Comparison of ENCODE assay signal across 11 cellular contexts in the genomic region with DNA sequence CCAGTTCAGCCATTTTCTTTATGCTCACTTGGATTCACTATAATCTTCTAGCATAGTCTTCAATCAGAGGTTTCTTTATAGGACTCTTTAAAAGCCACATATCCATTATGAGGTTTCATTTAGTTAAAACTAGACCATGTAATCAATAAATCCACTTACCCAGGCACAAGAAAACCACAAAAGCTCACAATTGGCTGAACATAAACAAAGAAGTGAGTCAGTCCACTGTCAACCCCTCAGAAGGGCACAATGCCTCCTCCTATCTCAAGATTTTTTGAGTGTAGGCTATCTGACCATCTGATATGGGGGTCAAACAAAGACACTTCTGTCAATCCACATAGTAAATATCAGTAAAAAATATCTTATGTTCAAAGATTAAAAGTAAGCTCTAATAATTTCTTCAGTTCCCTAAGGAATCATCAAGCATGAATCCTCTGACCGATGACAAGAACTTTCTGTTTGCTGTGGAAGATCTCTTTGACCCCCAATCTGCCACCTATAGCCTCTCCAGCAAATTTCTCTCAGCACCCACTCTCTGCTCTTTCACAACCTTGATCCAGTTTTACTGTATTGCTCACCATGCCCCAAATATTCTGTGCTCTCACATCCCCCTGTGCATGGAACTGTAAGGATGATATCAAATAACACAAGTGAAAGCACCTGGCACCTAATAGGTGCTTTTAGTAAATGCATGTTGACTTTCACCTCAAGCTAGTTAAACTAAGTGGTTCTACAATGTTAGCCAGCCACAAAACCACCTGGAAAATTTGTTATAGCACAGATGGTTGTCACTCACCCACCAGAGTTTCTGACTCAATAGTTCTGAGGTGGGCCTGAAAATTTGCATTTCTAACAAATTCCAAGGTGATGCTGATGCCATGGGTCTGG. TPM values are rescaled to one million over a fixed set of nuclear protein-coding genes. Genes with fewer than 3 reads are reported as not detected.
A peak's percentile ranks its signal among the peaks of the same experiment; 100 is the strongest.
DNase-seq lines count a peak whose midpoint lies in the region; ATAC-seq and TF ChIP-seq lines count a peak whose summit lies in the region.
"Had no signal": no experiment of that assay in that cellular context is flagged by ENCODE, and none has a peak within 500 bp of the region (broad histone marks: within the 10 kb centered on the region; RNA-seq: fewer than 3 reads in every experiment).

No MANE protein-coding gene starts in this region.

- BruUV-seq in PC-3 (replicated peaks; lab: Mats Ljungman, UMichigan) = no TSS peak

- H3K27me3 ChIP-seq in KMS-11 (ENCODE audit: insufficient read depth, low read depth) = peaks cover 13% of the 10 kb centered on the region; the same call in 1 of the 2 replicates
- H3K27me3 ChIP-seq in PC-3 (ENCODE audit: low read length) = no peaks in the 10 kb centered on the region
- H3K27me3 ChIP-seq: esophagus muscularis mucosa had no signal

- H4K20me1 ChIP-seq in KMS-11 (ENCODE audit: insufficient read depth) (no peaks in the 10 kb centered on the region), PC-3 (ENCODE audit: low read length) (no peaks in the 10 kb centered on the region)

- H2AFZ ChIP-seq in KMS-11 (ENCODE audit: low read depth) (no peak overlapping the region), PC-3 (ENCODE audit: low read length) (no peak overlapping the region)

- intact Hi-C loops in PC-3 (cut with micrococcal nuclease) = no loop called here

- no peaks in the 10 kb centered on the region for H3F3A ChIP-seq in PC-3 (ENCODE audit: low read length, unreplicated experiment)

- no peak overlapping the region for H3K9ac ChIP-seq in KMS-11
- H3K9ac ChIP-seq in PC-3 (ENCODE audit: low read length) = no peak overlapping the region

- DNase-seq in PC-3 (peak; percentile 49), kidney tubule cell (ENCODE audit: low spot score) (peak; percentile 49)
- DNase-seq in stimulated activated CD4-positive, alpha-beta T cell treated with anti-CD3 and anti-CD28 coated beads, Interleukin-15, amount 100 ng/mL, for 24 hours = no peak
- no peak for DNase-seq in activated CD4-positive, alpha-beta T cell treated with anti-CD3 and anti-CD28 coated beads, Interleukin-2, amount 50 U/mL, for 1 hour
- DNase-seq: islet precursor cell, KG1 had no signal

- TF ChIP-seq CTCF in KMS-11 (conservative IDR thresholded peaks at IDR 0.05; ENCODE audit: low read depth, low read length) (no peak), PC-3 (conservative IDR thresholded peaks at IDR 0.05; ENCODE audit: low read depth, low read length) (no peak)

- H3K4me1 ChIP-seq in KMS-11 (ENCODE audit: low read depth, poor library complexity, severe bottlenecking) = peaks cover 24% of the 10 kb centered on the region
- H3K4me1 ChIP-seq in PC-3 (ENCODE audit: insufficient read depth, low read length) = peaks cover 50% of the 10 kb centered on the region
- H3K4me1 ChIP-seq: esophagus muscularis mucosa had no signal

- H3K27ac ChIP-seq in KMS-11 = peak overlapping the region; percentile 2; the same call in 1 of the 2 replicates
- peak overlapping the region; percentile 20 for H3K27ac ChIP-seq in PC-3 (ENCODE audit: low read length)
- H3K27ac ChIP-seq: esophagus muscularis mucosa had no signal

- no peaks in the 10 kb centered on the region for H3K36me3 ChIP-seq in KMS-11 (ENCODE audit: insufficient read depth)
- no peaks in the 10 kb centered on the region for H3K36me3 ChIP-seq in PC-3 (ENCODE audit: low read depth, low read length)
- H3K36me3 ChIP-seq: esophagus muscularis mucosa had no signal

- H3K4me3 ChIP-seq in KMS-11 (IDR thresholded peaks at IDR 0.05; ENCODE audit: insufficient read depth, low read depth, low read length) (peak overlapping the region; percentile 77), PC-3 (ENCODE audit: low read length) (no peak overlapping the region)
- H3K4me3 ChIP-seq: esophagus muscularis mucosa had no signal

- POLR2A ChIA-PET in PC-3 (lab: Charles Lee; ENCODE audit: unreplicated experiment) = no interaction called here

- ATAC-seq in GM18511 (IDR thresholded peaks at IDR 0.05; ENCODE audit: unreplicated experiment) (peak; percentile 50), PC-3 (peak; percentile 9; the same call in 1 of the 2 replicates), GM21528 (IDR thresholded peaks at IDR 0.05; ENCODE audit: low FRiP score, unreplicated experiment) (no peak), HG02588 (IDR thresholded peaks at IDR 0.05; ENCODE audit: unreplicated experiment) (no peak)

- H3K9me3 ChIP-seq in PC-3 (ENCODE audit: low read length) = no peaks in the 10 kb centered on the region
- H3K9me3 ChIP-seq: esophagus muscularis mucosa had no signal

- CTCF ChIA-PET in PC-3 (lab: Charles Lee) = no interaction called here

- H3K4me2 ChIP-seq in KMS-11 (peak overlapping the region; percentile 54), PC-3 (ENCODE audit: low read length) (peak overlapping the region; percentile 41)

- H3K9me2 ChIP-seq in PC-3 (replicated peaks; ENCODE audit: low read length) = no peaks in the 10 kb centered on the region

- H3K79me2 ChIP-seq in KMS-11 (ENCODE audit: insufficient read depth, low read depth) (no peaks in the 10 kb centered on the region), PC-3 (ENCODE audit: low read length) (no peaks in the 10 kb centered on the region)

RNA-seq across cellular contexts. Expression of a gene that starts 16.7 kb away (rescaled TPM):
- total RNA-seq in PC-3 (2014; rRNA removed) = 4.5 and 5.0 TPM in 2 replicates

RNA-seq across cellular contexts. Expression of a gene that starts 59.8 kb away (rescaled TPM):
- total RNA-seq in PC-3 (2014; rRNA removed) = 9.7 and 12.8 TPM in 2 replicates

Comparison
In these comparisons a context has a peak if more than half of its experiments do, and no peak if none do; other contexts are left out.
1. ATAC-seq: peak in GM18511 (single experiment) and PC-3 (single experiment); none in GM21528 (single experiment) and HG02588 (single experiment).
2. DNase-seq: peak in PC-3 (single experiment) and kidney tubule cell (single experiment); none in stimulated activated CD4-positive, alpha-beta T cell treated with anti-CD3 and anti-CD28 coated beads, Interleukin-15, amount 100 ng/mL, for 24 hours (single experiment) and activated CD4-positive, alpha-beta T cell treated with anti-CD3 and anti-CD28 coated beads, Interleukin-2, amount 50 U/mL, for 1 hour (single experiment).